Comparison of ENCODE assay signal across 9 cellular contexts in the genomic region with DNA sequence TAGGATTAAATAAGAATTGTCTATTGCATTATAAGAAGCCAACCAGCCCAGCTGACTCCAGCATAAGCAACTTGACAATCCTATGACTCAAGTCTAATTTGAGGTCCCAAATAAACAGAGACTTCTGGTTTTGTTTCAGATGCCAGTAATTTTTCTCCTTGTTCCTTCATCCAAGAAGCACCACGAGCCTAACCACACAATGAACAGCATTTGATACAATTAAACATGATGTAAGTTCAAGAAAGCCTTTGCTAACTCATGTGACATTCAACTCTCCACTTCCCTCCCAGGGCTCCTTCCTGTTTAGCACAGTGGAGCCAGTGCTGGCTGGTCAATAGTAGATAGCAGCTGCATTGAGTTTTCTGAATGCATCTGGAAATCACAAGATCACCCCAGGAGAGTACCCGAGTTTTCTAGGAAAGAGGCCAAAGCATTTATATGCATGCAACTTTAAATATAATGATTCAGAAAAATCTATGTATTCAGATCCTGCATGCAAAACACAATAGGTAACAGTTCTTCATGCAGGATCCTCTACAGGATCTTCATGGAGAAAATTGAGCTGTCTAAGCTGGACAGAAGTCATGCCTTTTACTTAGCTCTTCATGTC.
DNase-seq lines count a peak whose midpoint lies in the region; ATAC-seq and TF ChIP-seq lines count a peak whose summit lies in the region.
"Had no signal": no experiment of that assay in that cellular context is flagged by ENCODE, and none has a peak within 500 bp of the region (broad histone marks: within the 10 kb centered on the region; RNA-seq: fewer than 3 reads in every experiment).

No MANE protein-coding gene starts in this region.

- no peak overlapping the region for H3K27ac Mint-ChIP-seq in activated T-cell treated with anti-CD3 and anti-CD28 coated beads, Interleukin-2, amount 50 U/mL, for 24 hours
- H3K27ac Mint-ChIP-seq: nephron had no signal

- H3K79me2 ChIP-seq in mammary epithelial cell (ENCODE audit: insufficient read depth, low read length): no peaks in the 10 kb centered on the region

- in situ Hi-C loops in KBM-7 (cut with MboI; ENCODE audit: low pct_unique_long_range_greater_than_20kb, low sequenced_read_pairs): no loop called here
- in situ Hi-C loops in mammary epithelial cell (cut with MboI; ENCODE audit: low sequenced_read_pairs in 2 of 2): no loop called here

- no peaks in the 10 kb centered on the region for H3K27me3 Mint-ChIP-seq in activated T-cell treated with anti-CD3 and anti-CD28 coated beads, Interleukin-2, amount 50 U/mL, for 24 hours

- no peaks in the 10 kb centered on the region for H3K9me3 ChIP-seq in mammary epithelial cell (replicated peaks; ENCODE audit: insufficient read depth, low read length)
- H3K9me3 ChIP-seq in mucosa of rectum (ENCODE audit: control insufficient read depth in 2 of 2, low read length in 2 of 2): no peaks in the 10 kb centered on the region
- H3K9me3 ChIP-seq in ovary: no peaks in the 10 kb centered on the region

- H4K20me1 ChIP-seq in mammary epithelial cell (ENCODE audit: insufficient read depth, low read length): no peaks in the 10 kb centered on the region

- no peak overlapping the region for H2AFZ ChIP-seq in mammary epithelial cell (ENCODE audit: low read depth, low read length)

- intact Hi-C loops in mammary epithelial cell (cut with micrococcal nuclease): no loop called here
- intact Hi-C loops in ovary (cut with DNase I): no loop called here

- H3K9ac ChIP-seq in mammary epithelial cell (ENCODE audit: insufficient read depth, low read length) (no peak overlapping the region), mucosa of rectum (ENCODE audit: low read depth in 1 of 2, low read length in 2 of 2) (no peak overlapping the region)

- H3K27me3 ChIP-seq in BJ (ENCODE audit: control insufficient read depth, insufficient read depth, low read length) (no peaks in the 10 kb centered on the region), mammary epithelial cell (ENCODE audit: insufficient read depth, low read length) (no peaks in the 10 kb centered on the region), mucosa of rectum (ENCODE audit: control insufficient read depth in 2 of 2, insufficient read depth in 2 of 2, low read length in 2 of 2) (no peaks in the 10 kb centered on the region), ovary (no peaks in the 10 kb centered on the region)

- peaks cover 2% of the 10 kb centered on the region for H3K9me3 Mint-ChIP-seq in activated T-cell treated with anti-CD3 and anti-CD28 coated beads, Interleukin-2, amount 50 U/mL, for 24 hours

- peak; percentile 97 for DNase-seq in BJ (ENCODE audit: low read depth)
- peak; percentile 44 for DNase-seq in KBM-7
- peak; percentile 10 for DNase-seq in mammary epithelial cell
- no peak for DNase-seq in NCI-H1092 treated with DMSO at 0.1 percent for 48 hours (lab: John Stamatoyannopoulos, UW)
- DNase-seq in ovary: no peak
- no peak for DNase-seq in activated T-cell treated with anti-CD3 and anti-CD28 coated beads, Interleukin-2, amount 50 U/mL, for 24 hours

- no peak for ATAC-seq in HG02938 (IDR thresholded peaks at IDR 0.05; ENCODE audit: unreplicated experiment)

- 25% methylated on average over 2 of the region's 2 CpGs for WGBS in mammary epithelial cell (ENCODE audit: low coverage, missing lambda C conversion rate)
- WGBS in ovary, 3 donors: 31 to 52% (median 44%) methylated on average over 2 of the region's 2 CpGs

- CTCF ChIA-PET in BJ (lab: Yijun Ruan, JAX): interaction anchor here (0.6 kb wide), 1 partner anchor 156 kb away, joined by 3 read pairs; no protein-coding TSS in a partner anchor
- CTCF ChIA-PET in mammary epithelial cell (lab: Charles Lee; ENCODE audit: low non-redundant PET): no interaction called here

- no peak for TF ChIP-seq CTCF in BJ (IDR thresholded peaks at IDR 0.05; ENCODE audit: insufficient read depth, low read depth, low read length)
- TF ChIP-seq CTCF in mammary epithelial cell (conservative IDR thresholded peaks at IDR 0.05 in 1 of 2, IDR thresholded peaks at IDR 0.05 in 1 of 2; ENCODE audit: extremely low read depth in 1 of 2, insufficient read depth in 1 of 2, low read depth in 1 of 2, low read length in 2 of 2): no peak
- no peak for TF ChIP-seq CTCF in ovary (IDR thresholded peaks at IDR 0.05)

- POLR2A ChIA-PET in BJ (lab: Charles Lee): no interaction called here

- no TSS peak for BruUV-seq in mammary epithelial cell (replicated peaks; lab: Mats Ljungman, UMichigan)

- TF ChIP-seq POLR2A in ovary (IDR thresholded peaks at IDR 0.05): no peak

- H3K36me3 ChIP-seq in BJ (ENCODE audit: control insufficient read depth, insufficient read depth, low read length): no peaks in the 10 kb centered on the region
- no peaks in the 10 kb centered on the region for H3K36me3 ChIP-seq in mammary epithelial cell (ENCODE audit: insufficient read depth, low read length)
- no peaks in the 10 kb centered on the region for H3K36me3 ChIP-seq in mucosa of rectum (ENCODE audit: control insufficient read depth in 2 of 2, insufficient read depth in 2 of 2, low read length in 2 of 2)
- no peaks in the 10 kb centered on the region for H3K36me3 ChIP-seq in ovary

- no peaks in the 10 kb centered on the region for H3K36me3 Mint-ChIP-seq in activated T-cell treated with anti-CD3 and anti-CD28 coated beads, Interleukin-2, amount 50 U/mL, for 24 hours (ENCODE audit: low read depth)

- H3K4me1 Mint-ChIP-seq in activated T-cell treated with anti-CD3 and anti-CD28 coated beads, Interleukin-2, amount 50 U/mL, for 24 hours (ENCODE audit: low read depth): no peaks in the 10 kb centered on the region

- no peak overlapping the region for H3K4me2 ChIP-seq in mammary epithelial cell (ENCODE audit: insufficient read depth, low read depth, low read length)

- H3K27ac ChIP-seq in mammary epithelial cell (ENCODE audit: insufficient read depth, low read depth, low read length) (no peak overlapping the region), mucosa of rectum (ENCODE audit: low read depth in 2 of 2, low read length in 2 of 2) (peak overlapping the region; percentile 47 to 48), ovary (no peak overlapping the region)

- no peak overlapping the region for H3K4me3 Mint-ChIP-seq in activated T-cell treated with anti-CD3 and anti-CD28 coated beads, Interleukin-2, amount 50 U/mL, for 24 hours
- H3K4me3 Mint-ChIP-seq: nephron had no signal

- dilution Hi-C loops in mammary epithelial cell (cut with HindIII; ENCODE audit: low sequenced_read_pairs): no loop called here

- no peak overlapping the region for H3K4me3 ChIP-seq in BJ (ENCODE audit: low read depth, low read length)
- no peak overlapping the region for H3K4me3 ChIP-seq in mammary epithelial cell (replicated peaks in 1 of 3; ENCODE audit: insufficient read depth in 1 of 3, low read depth in 2 of 3, low read length in 3 of 3)
- H3K4me3 ChIP-seq in mucosa of rectum (ENCODE audit: low read length in 2 of 2): no peak overlapping the region
- H3K4me3 ChIP-seq in ovary: no peak overlapping the region

- H3K4me1 ChIP-seq in mammary epithelial cell (ENCODE audit: insufficient read depth, low read length) (no peaks in the 10 kb centered on the region), mucosa of rectum (ENCODE audit: control insufficient read depth in 2 of 2, insufficient read depth in 2 of 2, low read length in 2 of 2) (no peaks in the 10 kb centered on the region), ovary (ENCODE audit: insufficient read depth) (no peaks in the 10 kb centered on the region)

- no peak for TF ChIP-seq EP300 in ovary (IDR thresholded peaks at IDR 0.05)

Comparison
In these comparisons a context has a peak if more than half of its experiments do, and no peak if none do; other contexts are left out.
1. DNase-seq: peak in BJ (single experiment), KBM-7 (single experiment) and mammary epithelial cell (single experiment); none in NCI-H1092 treated with DMSO at 0.1 percent for 48 hours (single experiment), ovary (0 of 5) and activated T-cell treated with anti-CD3 and anti-CD28 coated beads, Interleukin-2, amount 50 U/mL, for 24 hours (single experiment).
2. H3K27ac ChIP-seq: peak in mucosa of rectum (2 of 2); none in mammary epithelial cell (single experiment) and ovary (0 of 2).